ENCODE assay signal across 8 cellular contexts in the genomic region with DNA sequence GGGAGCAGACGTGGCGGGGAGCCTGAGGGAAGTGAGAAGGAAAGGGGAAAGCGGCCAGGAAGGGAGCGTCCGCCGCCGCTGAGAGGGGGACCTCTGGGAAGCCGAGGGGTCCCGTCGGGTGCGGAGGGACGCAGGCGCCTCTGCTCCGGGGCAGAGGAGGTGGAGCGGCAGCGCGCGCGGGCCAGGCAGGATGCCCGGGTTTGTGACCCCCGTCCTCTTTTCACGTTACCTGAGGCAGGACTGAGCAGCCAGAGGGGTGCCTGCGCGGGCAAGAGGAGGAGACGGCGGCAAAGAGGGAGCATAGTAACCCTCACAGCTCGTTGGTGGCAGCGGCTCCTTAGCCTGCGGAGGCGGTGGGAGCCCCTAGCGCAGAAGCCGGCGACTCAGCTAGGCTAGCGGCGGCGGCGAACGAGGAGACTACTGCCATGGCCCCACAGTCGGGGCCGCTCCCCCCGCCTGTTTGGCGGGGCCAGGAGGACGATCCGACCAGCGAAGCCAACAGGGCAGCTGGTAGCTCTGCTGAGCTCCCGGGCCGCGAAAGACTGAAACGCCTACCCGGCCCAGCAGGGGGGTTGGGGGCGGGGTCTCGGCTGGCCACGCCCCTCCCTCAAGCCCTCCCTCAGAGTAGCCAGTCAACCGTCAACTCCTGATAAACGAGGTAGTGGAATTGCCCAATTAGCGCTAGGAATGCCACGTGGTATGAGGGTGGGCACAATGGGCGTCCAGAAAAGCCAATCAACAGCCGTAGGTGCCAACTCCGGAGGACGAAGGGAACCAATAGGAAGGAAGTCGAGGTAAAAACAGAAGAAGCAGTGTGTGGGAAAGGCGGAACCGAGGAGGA. TPM values are rescaled to one million over a fixed set of nuclear protein-coding genes. Genes with fewer than 3 reads are reported as not detected.
DNase-seq lines count a peak whose midpoint lies in the region; ATAC-seq, FAIRE-seq and TF ChIP-seq lines count a peak whose summit lies in the region.

A gene with protein sequence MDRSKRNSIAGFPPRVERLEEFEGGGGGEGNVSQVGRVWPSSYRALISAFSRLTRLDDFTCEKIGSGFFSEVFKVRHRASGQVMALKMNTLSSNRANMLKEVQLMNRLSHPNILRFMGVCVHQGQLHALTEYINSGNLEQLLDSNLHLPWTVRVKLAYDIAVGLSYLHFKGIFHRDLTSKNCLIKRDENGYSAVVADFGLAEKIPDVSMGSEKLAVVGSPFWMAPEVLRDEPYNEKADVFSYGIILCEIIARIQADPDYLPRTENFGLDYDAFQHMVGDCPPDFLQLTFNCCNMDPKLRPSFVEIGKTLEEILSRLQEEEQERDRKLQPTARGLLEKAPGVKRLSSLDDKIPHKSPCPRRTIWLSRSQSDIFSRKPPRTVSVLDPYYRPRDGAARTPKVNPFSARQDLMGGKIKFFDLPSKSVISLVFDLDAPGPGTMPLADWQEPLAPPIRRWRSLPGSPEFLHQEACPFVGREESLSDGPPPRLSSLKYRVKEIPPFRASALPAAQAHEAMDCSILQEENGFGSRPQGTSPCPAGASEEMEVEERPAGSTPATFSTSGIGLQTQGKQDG (minus strand): TSS at position 541 of the 841 bp plus-strand sequence. CDS start 33,378 bp downstream, outside the sequence.

- no peaks in the 10 kb centered on the region for H3K36me3 ChIP-seq in BJ (ENCODE audit: control insufficient read depth, insufficient read depth, low read length)

- H3K4me3 ChIP-seq in BJ (ENCODE audit: low read depth, low read length): peak within 1 kb of the TSS; percentile 74

- FAIRE-seq in colon (lab: Jason Lieb, UNC): peak; percentile 98

- H3K27me3 ChIP-seq in BJ (ENCODE audit: control insufficient read depth, insufficient read depth, low read length): no peaks in the 10 kb centered on the region

- DNase-seq in BJ (ENCODE audit: low read depth): peak; percentile 98
- peak; percentile 94 for DNase-seq in GM19238 (ENCODE audit: insufficient read length, low spot score)
- peak; percentile 96 for DNase-seq in NCI-H446 treated with DMSO at 0.1 percent for 48 hours (lab: John Stamatoyannopoulos, UW)
- DNase-seq in activated CD4-positive, alpha-beta T cell treated with anti-CD3 and anti-CD28 coated beads for 1 hour: peak; percentile 92
- peak; percentile 100 for DNase-seq in kidney glomerular epithelial cell (lab: John Stamatoyannopoulos, UW)
- DNase-seq in stimulated activated CD4-positive, alpha-beta T cell treated with anti-CD3 and anti-CD28 coated beads, Interleukin-15, amount 100 ng/mL, for 48 hours (ENCODE audit: low read depth in 2 of 2): peak; percentile 93

- ATAC-seq in HG03432 (IDR thresholded peaks at IDR 0.05; ENCODE audit: unreplicated experiment): peak; percentile 86

- TF ChIP-seq CTCF in BJ (IDR thresholded peaks at IDR 0.05; ENCODE audit: insufficient read depth, low read depth, low read length): peak; percentile 9; the same call in 1 of the 2 replicates

- CTCF ChIA-PET in BJ (lab: Yijun Ruan, JAX): interaction anchor here (0.6 to 7.6 kb wide), 10 partner anchors 10 to 488 kb away, joined by 3 to 173 read pairs (median 6); a partner anchor contains a TSS

- POLR2A ChIA-PET in BJ (lab: Charles Lee): no interaction called here

RNA-seq across cellular contexts. Expression of the gene that starts here (rescaled TPM):
- polyA plus RNA-seq in BJ (2011; rRNA removed): 2.4 and 2.5 TPM in 2 replicates
- polyA minus RNA-seq in BJ (2011; rRNA and poly(A)+ RNA removed): 1.8 and 2.2 TPM in 2 replicates

Comparison
In these comparisons a context has a peak if more than half of its experiments do, and no peak if none do; other contexts are left out.
1. Peak in every context shown above with its lines: DNase-seq, ATAC-seq and H3K4me3 ChIP-seq.